ENCODE assay signal across 14 cellular contexts in the genomic region with DNA sequence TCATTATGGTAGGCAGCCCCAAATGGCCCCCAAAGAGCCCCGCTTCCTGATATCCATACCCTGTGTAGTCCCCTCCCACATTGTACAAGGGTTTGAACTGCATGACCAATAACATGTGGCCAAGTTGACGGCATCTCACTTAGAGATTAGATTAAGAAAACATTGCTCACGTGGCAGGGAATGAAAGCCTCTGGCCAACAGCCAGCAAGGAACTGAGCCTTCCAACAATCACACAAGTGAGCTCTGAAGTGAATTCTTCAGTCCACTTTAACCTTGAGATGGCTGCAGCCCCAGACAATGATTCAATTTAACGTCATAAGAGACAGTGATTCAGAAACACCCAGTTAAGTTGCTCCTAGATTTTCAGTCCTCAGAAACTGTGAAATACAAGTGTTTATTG.
DNase-seq lines count a peak whose midpoint lies in the region; ATAC-seq, FAIRE-seq and TF ChIP-seq lines count a peak whose summit lies in the region.
"Had no signal": no experiment of that assay in that cellular context is flagged by ENCODE, and none has a peak within 500 bp of the region (broad histone marks: within the 10 kb centered on the region; RNA-seq: fewer than 3 reads in every experiment).

No MANE protein-coding gene starts in this region.

- ATAC-seq in HG02763 (IDR thresholded peaks at IDR 0.05; ENCODE audit: unreplicated experiment): no peak
- ATAC-seq: effector memory CD8-positive, alpha-beta T cell; T-cell had no signal

- H3K27ac ChIP-seq in fibroblast of lung (ENCODE audit: insufficient read depth, low read length): no peak overlapping the region

- H3K79me2 ChIP-seq in fibroblast of lung (ENCODE audit: control insufficient read depth, insufficient read depth, low read length): no peaks in the 10 kb centered on the region

- H3K4me1 Mint-ChIP-seq in progenitor cell of endocrine pancreas (ENCODE audit: low read depth): no peaks in the 10 kb centered on the region
- H3K4me1 Mint-ChIP-seq: activated CD4-positive, alpha-beta memory T cell treated with anti-CD3 and anti-CD28 coated beads, Interleukin-2, amount 10 ng/mL, durations not matched to agents 7 days and 5 days; naive B cell; T-cell had no signal

- H3K27ac Mint-ChIP-seq in progenitor cell of endocrine pancreas: peak overlapping the region; percentile 34
- H3K27ac Mint-ChIP-seq: activated CD4-positive, alpha-beta memory T cell treated with anti-CD3 and anti-CD28 coated beads, Interleukin-2, amount 10 ng/mL, durations not matched to agents 7 days and 5 days; activated naive CD4-positive, alpha-beta T cell treated with anti-CD3 and anti-CD28 coated beads for 36 hours; effector memory CD8-positive, alpha-beta T cell; naive B cell; T-cell had no signal

- TF ChIP-seq CTCF in fibroblast of lung (conservative IDR thresholded peaks at IDR 0.05 in 1 of 2, IDR thresholded peaks at IDR 0.05 in 1 of 2; ENCODE audit: low read depth in 1 of 2, low read length in 2 of 2) (no peak), progenitor cell of endocrine pancreas (IDR thresholded peaks at IDR 0.05; ENCODE audit: unreplicated experiment) (no peak)

- peaks cover 1% of the 10 kb centered on the region for H3K36me3 Mint-ChIP-seq in progenitor cell of endocrine pancreas (ENCODE audit: insufficient read depth)
- H3K36me3 Mint-ChIP-seq: T-cell had no signal

- H3K9me3 Mint-ChIP-seq in progenitor cell of endocrine pancreas (ENCODE audit: low read depth): peaks cover 15% of the 10 kb centered on the region
- H3K9me3 Mint-ChIP-seq: activated CD4-positive, alpha-beta memory T cell treated with anti-CD3 and anti-CD28 coated beads, Interleukin-2, amount 10 ng/mL, durations not matched to agents 7 days and 5 days had no signal

- no peak for FAIRE-seq in RCC 7860 (lab: Jason Lieb, UNC)

- no peak overlapping the region for H3K9ac ChIP-seq in fibroblast of lung (ENCODE audit: insufficient read depth, low read length)

- H2AFZ ChIP-seq in fibroblast of lung (ENCODE audit: low read length): no peak overlapping the region

- H3K4me1 ChIP-seq in fibroblast of lung (ENCODE audit: control insufficient read depth, extremely low read depth, insufficient read depth, low read length): peaks cover 17% of the 10 kb centered on the region

- H3K36me3 ChIP-seq in fibroblast of lung (ENCODE audit: control insufficient read depth, insufficient read depth, low read length): no peaks in the 10 kb centered on the region

- no peak overlapping the region for H3K4me3 ChIP-seq in fibroblast of lung (replicated peaks in 1 of 4; ENCODE audit: control extremely low read depth in 1 of 4, insufficient read depth in 1 of 4, low read depth in 3 of 4, low read length in 4 of 4)

- peak; percentile 72 for DNase-seq in DMS79 (lab: John Stamatoyannopoulos, UW)
- peak; percentile 68 for DNase-seq in RCC 7860 (ENCODE audit: low spot score)
- peak; percentile 92 to 98 for DNase-seq in fibroblast of lung (ENCODE audit: low read depth in 2 of 2)
- DNase-seq in progenitor cell of endocrine pancreas (ENCODE audit: low spot score, unreplicated experiment): no peak
- DNase-seq in NCI-H2171 (lab: John Stamatoyannopoulos, UW): no peak
- DNase-seq in NCI-H1105 treated with DMSO at 0.1 percent for 48 hours (lab: John Stamatoyannopoulos, UW): no peak
- no peak for DNase-seq in cerebellum (ENCODE audit: low spot score)
- DNase-seq: activated CD4-positive, alpha-beta memory T cell treated with anti-CD3 and anti-CD28 coated beads, Interleukin-2, amount 10 ng/mL, durations not matched to agents 7 days and 5 days; activated naive CD4-positive, alpha-beta T cell treated with anti-CD3 and anti-CD28 coated beads for 36 hours; effector memory CD8-positive, alpha-beta T cell; naive B cell; NCI-H510A treated with DMSO at 0.1 percent for 48 hours; T-cell had no signal

- no peaks in the 10 kb centered on the region for H4K20me1 ChIP-seq in fibroblast of lung (ENCODE audit: control insufficient read depth, extremely low read depth, insufficient read depth, low read length)

- no peaks in the 10 kb centered on the region for H3K27me3 ChIP-seq in fibroblast of lung (ENCODE audit: control insufficient read depth, insufficient read depth, low read length)

- H3K4me2 ChIP-seq in fibroblast of lung (ENCODE audit: extremely low read depth, insufficient read depth, low read length): no peak overlapping the region

- H3K4me3 Mint-ChIP-seq in progenitor cell of endocrine pancreas (ENCODE audit: low read depth): no peak overlapping the region
- H3K4me3 Mint-ChIP-seq: activated CD4-positive, alpha-beta memory T cell treated with anti-CD3 and anti-CD28 coated beads, Interleukin-2, amount 10 ng/mL, durations not matched to agents 7 days and 5 days; activated naive CD4-positive, alpha-beta T cell treated with anti-CD3 and anti-CD28 coated beads for 36 hours; effector memory CD8-positive, alpha-beta T cell; naive B cell; T-cell had no signal

- no peaks in the 10 kb centered on the region for H3K9me3 ChIP-seq in fibroblast of lung (ENCODE audit: control insufficient read depth, insufficient read depth, low read depth, low read length)

- peaks cover 20% of the 10 kb centered on the region for H3K27me3 Mint-ChIP-seq in progenitor cell of endocrine pancreas

Comparison
In these comparisons a context has a peak if more than half of its experiments do, and no peak if none do; other contexts are left out.
1. DNase-seq: peak in DMS79 (single experiment), RCC 7860 (single experiment) and fibroblast of lung (2 of 2); none in progenitor cell of endocrine pancreas (single experiment), NCI-H2171 (single experiment), NCI-H1105 treated with DMSO at 0.1 percent for 48 hours (single experiment) and cerebellum (single experiment).